In the genomic region with DNA sequence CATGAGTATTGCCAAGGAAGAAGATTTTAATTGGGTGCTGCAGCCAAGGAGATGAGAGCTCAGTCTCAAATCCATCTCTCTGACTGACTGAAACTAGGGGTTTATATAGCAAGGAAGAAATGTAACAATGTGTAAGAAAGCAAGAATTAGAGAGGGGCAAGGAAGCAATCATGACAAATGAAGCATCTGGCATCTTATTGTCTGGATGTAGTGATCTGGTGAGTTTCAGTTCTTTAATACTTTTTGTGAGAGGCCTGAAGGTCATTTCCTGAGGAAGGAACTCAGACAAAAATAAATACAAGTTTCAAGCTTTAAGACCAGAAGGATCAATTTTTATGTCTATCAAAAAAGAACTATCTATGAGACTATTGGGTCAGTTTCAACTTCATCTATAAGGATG, we compare ENCODE assay signal across 28 cellular contexts.
"Had no signal": no experiment of that assay in that cellular context is flagged by ENCODE, and none has a peak within 500 bp of the region (broad histone marks: within the 10 kb centered on the region; RNA-seq: fewer than 3 reads in every experiment).

No MANE protein-coding gene starts in this region.

- DNase-seq: dermis blood vessel endothelial cell; effector memory CD4-positive, alpha-beta T cell; foreskin keratinocyte; heart left ventricle; kidney; mesenchymal stem cell; mucosa of descending colon; naive thymus-derived CD4-positive, alpha-beta T cell; right lobe of liver; small intestine; stimulated activated CD4-positive, alpha-beta T cell treated with anti-CD3 and anti-CD28 coated beads, Interleukin-15, amount 100 ng/mL, for 24 hours; stimulated activated CD4-positive, alpha-beta T cell treated with anti-CD3 and anti-CD28 coated beads, Interleukin-2, amount 100 ng/mL, for 48 hours; stimulated activated naive CD4-positive, alpha-beta T cell treated with Interleukin-2 at 50 U/mL for 16 hours; stomach; thyroid gland had no signal

- H3K4me3 Mint-ChIP-seq: mesothelial cell of epicardium; naive thymus-derived CD4-positive, alpha-beta T cell; nephron; neural progenitor cell; type B pancreatic cell had no signal

- H3K27ac ChIP-seq: coronary artery, esophagus muscularis mucosa, foreskin keratinocyte, gastroesophageal sphincter, heart left ventricle, hepatocyte, neural progenitor cell, parathyroid adenoma, right lobe of liver, stomach, thyroid gland had no signal

- ATAC-seq: foreskin keratinocyte; gastroesophageal sphincter; heart left ventricle; left lobe of liver; mucosa of descending colon; naive thymus-derived CD4-positive, alpha-beta T cell; right lobe of liver had no signal

- H3K79me2 ChIP-seq: hepatocyte, parathyroid adenoma had no signal

- H3K4me2 ChIP-seq: hepatocyte, neural progenitor cell had no signal

- H3K9me3 ChIP-seq: mucosa of descending colon, right lobe of liver, thyroid gland had no signal

- H2AFZ ChIP-seq: hepatocyte, neural progenitor cell, parathyroid adenoma had no signal

- H3K9ac ChIP-seq: neural progenitor cell, parathyroid adenoma had no signal

- FAIRE-seq: endothelial cell of umbilical vein, kidney, small intestine had no signal

- H3K27ac Mint-ChIP-seq: mesothelial cell of epicardium; naive thymus-derived CD4-positive, alpha-beta T cell; nephron; neural progenitor cell; progenitor cell of endocrine pancreas; type B pancreatic cell had no signal

- H3K27me3 ChIP-seq: esophagus muscularis mucosa, foreskin keratinocyte, gastroesophageal sphincter, heart left ventricle, hepatocyte, neural progenitor cell, right lobe of liver, stomach, thyroid gland had no signal

- H3K4me3 ChIP-seq: coronary artery, esophagus muscularis mucosa, gastroesophageal sphincter, heart left ventricle, hepatocyte, lung, mucosa of descending colon, neural progenitor cell, right lobe of liver, stomach, thyroid gland had no signal

- H3K4me1 Mint-ChIP-seq: mesothelial cell of epicardium; naive thymus-derived CD4-positive, alpha-beta T cell; nephron; neural progenitor cell had no signal

- H3K27me3 Mint-ChIP-seq: progenitor cell of endocrine pancreas, type B pancreatic cell had no signal

- H3K36me3 ChIP-seq: esophagus muscularis mucosa, gastroesophageal sphincter, heart left ventricle, neural progenitor cell, right lobe of liver, stomach, thyroid gland had no signal

- H3K4me1 ChIP-seq: esophagus muscularis mucosa, foreskin keratinocyte, gastroesophageal sphincter, heart left ventricle, neural progenitor cell, parathyroid adenoma, right lobe of liver, stomach, thyroid gland had no signal

- H3K36me3 Mint-ChIP-seq: mesothelial cell of epicardium; naive thymus-derived CD4-positive, alpha-beta T cell; neural progenitor cell; type B pancreatic cell had no signal
